In genomic region chr6:24358219-24358821, GRCh38 we compare ENCODE assay signal across 10 cellular contexts. TPM values are rescaled to one million over a fixed set of nuclear protein-coding genes. Genes with fewer than 3 reads are reported as not detected.
DNase-seq lines count a peak whose midpoint lies in the region; ATAC-seq and TF ChIP-seq lines count a peak whose summit lies in the region.
"Had no signal": no experiment of that assay in that cellular context is flagged by ENCODE, and none has a peak within 500 bp of the region (broad histone marks: within the 10 kb centered on the region; RNA-seq: fewer than 3 reads in every experiment).

No MANE protein-coding gene starts in this region.

- H3K4me1 Mint-ChIP-seq in T-helper 1 cell treated with Interleukin-12 subunit alpha and Interleukin-12 subunit beta and Interleukin-4 antibody, amounts not matched to agents 30 μg/mL and 1 μg/mL, for 36 hours (ENCODE audit: low read depth): peaks cover 16% of the 10 kb centered on the region
- H3K4me1 Mint-ChIP-seq in activated CD8-positive, alpha-beta T cell treated with anti-CD3 and anti-CD28 coated beads for 36 hours (ENCODE audit: low read depth): peaks cover 15% of the 10 kb centered on the region
- H3K4me1 Mint-ChIP-seq in immature natural killer cell: peaks cover 17 to 18% of the 10 kb centered on the region in 2 donors
- peaks cover 19 to 24% of the 10 kb centered on the region in 2 donors for H3K4me1 Mint-ChIP-seq in stimulated activated naive B cell treated with anti-CD40 and anti-IgM and Interleukin-4, amounts not matched to agents 10 μg/mL and 1 μg/mL and 100 μg/mL, for 72 hours

- intact Hi-C loops in activated CD8-positive, alpha-beta T cell treated with anti-CD3 and anti-CD28 coated beads for 36 hours (cut with micrococcal nuclease): no loop called here

- H3K27ac Mint-ChIP-seq in T-helper 1 cell treated with Interleukin-12 subunit alpha and Interleukin-12 subunit beta and Interleukin-4 antibody, amounts not matched to agents 30 μg/mL and 1 μg/mL, for 36 hours: no peak overlapping the region
- H3K27ac Mint-ChIP-seq in activated CD8-positive, alpha-beta T cell treated with anti-CD3 and anti-CD28 coated beads for 36 hours: no peak overlapping the region
- no peak overlapping the region for H3K27ac Mint-ChIP-seq in immature natural killer cell
- no peak overlapping the region for H3K27ac Mint-ChIP-seq in stimulated activated naive B cell treated with anti-CD40 and anti-IgM and Interleukin-4, amounts not matched to agents 10 μg/mL and 1 μg/mL and 100 μg/mL, for 72 hours

- no peaks in the 10 kb centered on the region for H3K9me3 Mint-ChIP-seq in T-helper 1 cell treated with Interleukin-12 subunit alpha and Interleukin-12 subunit beta and Interleukin-4 antibody, amounts not matched to agents 30 μg/mL and 1 μg/mL, for 36 hours
- H3K9me3 Mint-ChIP-seq in activated CD8-positive, alpha-beta T cell treated with anti-CD3 and anti-CD28 coated beads for 36 hours: no peaks in the 10 kb centered on the region
- no peaks in the 10 kb centered on the region for H3K9me3 Mint-ChIP-seq in immature natural killer cell
- H3K9me3 Mint-ChIP-seq in stimulated activated naive B cell treated with anti-CD40 and anti-IgM and Interleukin-4, amounts not matched to agents 10 μg/mL and 1 μg/mL and 100 μg/mL, for 72 hours: no peaks in the 10 kb centered on the region

- peaks cover 40% of the 10 kb centered on the region for H3K27me3 Mint-ChIP-seq in T-helper 1 cell treated with Interleukin-12 subunit alpha and Interleukin-12 subunit beta and Interleukin-4 antibody, amounts not matched to agents 30 μg/mL and 1 μg/mL, for 36 hours (ENCODE audit: low read depth)
- peaks cover 18% of the 10 kb centered on the region for H3K27me3 Mint-ChIP-seq in activated CD8-positive, alpha-beta T cell treated with anti-CD3 and anti-CD28 coated beads for 36 hours
- H3K27me3 Mint-ChIP-seq in immature natural killer cell (ENCODE audit: low read depth in 3 of 3): peaks cover 7 to 14% (median 8%) of the 10 kb centered on the region in 3 donors
- H3K27me3 Mint-ChIP-seq in stimulated activated naive B cell treated with anti-CD40 and anti-IgM and Interleukin-4, amounts not matched to agents 10 μg/mL and 1 μg/mL and 100 μg/mL, for 72 hours: peaks cover 25 to 31% of the 10 kb centered on the region in 2 donors

- no peaks in the 10 kb centered on the region for H3K36me3 Mint-ChIP-seq in T-helper 1 cell treated with Interleukin-12 subunit alpha and Interleukin-12 subunit beta and Interleukin-4 antibody, amounts not matched to agents 30 μg/mL and 1 μg/mL, for 36 hours (ENCODE audit: low read depth)
- H3K36me3 Mint-ChIP-seq in activated CD8-positive, alpha-beta T cell treated with anti-CD3 and anti-CD28 coated beads for 36 hours (ENCODE audit: low read depth): no peaks in the 10 kb centered on the region
- H3K36me3 Mint-ChIP-seq in immature natural killer cell: no peaks in the 10 kb centered on the region
- H3K36me3 Mint-ChIP-seq in stimulated activated naive B cell treated with anti-CD40 and anti-IgM and Interleukin-4, amounts not matched to agents 10 μg/mL and 1 μg/mL and 100 μg/mL, for 72 hours: no peaks in the 10 kb centered on the region

- no peak for DNase-seq in T-helper 1 cell
- peak; percentile 6 for DNase-seq in activated CD8-positive, alpha-beta T cell treated with anti-CD3 and anti-CD28 coated beads for 36 hours
- no peak for DNase-seq in immature natural killer cell
- DNase-seq in stimulated activated naive B cell treated with anti-CD40 and anti-IgM and Interleukin-4, amounts not matched to agents 10 μg/mL and 1 μg/mL and 100 μg/mL, for 72 hours: no peak
- no peak for DNase-seq in GM20000 (ENCODE audit: low spot score)
- DNase-seq: mesendoderm had no signal

- ATAC-seq in activated CD8-positive, alpha-beta T cell treated with anti-CD3 and anti-CD28 coated beads for 36 hours: no peak
- no peak for ATAC-seq in stimulated activated naive B cell treated with anti-CD40 and anti-IgM and Interleukin-4, amounts not matched to agents 10 μg/mL and 1 μg/mL and 100 μg/mL, for 72 hours (replicated peaks)
- ATAC-seq in HG03139 (IDR thresholded peaks at IDR 0.05; ENCODE audit: unreplicated experiment) (no peak), GM19351 (IDR thresholded peaks at IDR 0.05; ENCODE audit: unreplicated experiment) (no peak)

- peak overlapping the region; percentile 50 for H3K4me3 Mint-ChIP-seq in T-helper 1 cell treated with Interleukin-12 subunit alpha and Interleukin-12 subunit beta and Interleukin-4 antibody, amounts not matched to agents 30 μg/mL and 1 μg/mL, for 36 hours
- H3K4me3 Mint-ChIP-seq in activated CD8-positive, alpha-beta T cell treated with anti-CD3 and anti-CD28 coated beads for 36 hours: peak overlapping the region; percentile 63
- peak overlapping the region; percentile 31 to 72 (median 52) for H3K4me3 Mint-ChIP-seq in immature natural killer cell
- peak overlapping the region; percentile 82 to 84 for H3K4me3 Mint-ChIP-seq in stimulated activated naive B cell treated with anti-CD40 and anti-IgM and Interleukin-4, amounts not matched to agents 10 μg/mL and 1 μg/mL and 100 μg/mL, for 72 hours

- POLR2A ChIA-PET in activated CD8-positive, alpha-beta T cell treated with anti-CD3 and anti-CD28 coated beads for 36 hours (lab: Charles Lee): no interaction called here

- no peak for TF ChIP-seq CTCF in activated CD8-positive, alpha-beta T cell treated with anti-CD3 and anti-CD28 coated beads for 36 hours (IDR thresholded peaks at IDR 0.05)
- TF ChIP-seq CTCF in GM20000 (IDR thresholded peaks at IDR 0.05; ENCODE audit: extremely low read depth, missing control alignments): no peak

- CTCF ChIA-PET in activated CD8-positive, alpha-beta T cell treated with anti-CD3 and anti-CD28 coated beads for 36 hours (lab: Charles Lee): interaction anchor here (2.9 kb wide), 1 partner anchor 75 kb away, joined by 13 read pairs; no protein-coding TSS in a partner anchor

RNA-seq across cellular contexts. Expression of gene DCDC2, which starts 0.5 kb away (rescaled TPM):
- not detected for total RNA-seq in activated CD8-positive, alpha-beta T cell treated with anti-CD3 and anti-CD28 coated beads for 36 hours
- polyA plus RNA-seq in immature natural killer cell: not detected
- total RNA-seq: H7 had no signal

RNA-seq across cellular contexts. Expression of gene MRS2, which starts 44.4 kb away (rescaled TPM):
- 10 to 100 TPM; 24.7 to 26.3 TPM for total RNA-seq in activated CD8-positive, alpha-beta T cell treated with anti-CD3 and anti-CD28 coated beads for 36 hours
- 10 to 100 TPM; 17.6 to 20.6 (median 17.8) TPM for polyA plus RNA-seq in immature natural killer cell
